ENCODE assay signal across 14 cellular contexts in the genomic region with DNA sequence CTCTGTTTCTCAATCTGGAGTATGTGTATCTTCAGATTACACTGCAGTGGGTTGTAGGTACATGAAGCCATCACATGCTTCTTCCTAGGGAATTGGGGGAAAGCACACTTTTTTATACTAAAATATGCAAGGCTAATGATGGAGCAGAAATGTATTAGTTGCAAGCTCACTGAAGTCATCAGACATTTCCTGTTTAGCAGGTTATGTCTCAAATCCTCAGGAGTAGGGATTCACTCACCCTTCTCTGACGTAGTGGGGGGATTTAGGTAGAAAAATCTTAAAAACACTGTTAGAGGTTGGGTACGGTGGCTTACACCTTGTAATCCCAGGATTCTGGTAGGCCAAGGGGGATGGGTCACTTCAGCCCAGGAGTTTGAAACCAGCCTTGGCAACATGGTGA.
"Had no signal": no experiment of that assay in that cellular context is flagged by ENCODE, and none has a peak within 500 bp of the region (broad histone marks: within the 10 kb centered on the region; RNA-seq: fewer than 3 reads in every experiment).

No MANE protein-coding gene starts in this region.

- H3K36me3 ChIP-seq: thyroid gland had no signal

- H3K27ac ChIP-seq: coronary artery, thyroid gland had no signal

- H3K4me3 ChIP-seq: coronary artery, thyroid gland had no signal

- DNase-seq: activated CD4-positive, alpha-beta T cell treated with anti-CD3 and anti-CD28 coated beads, Interleukin-2, amount 10 ng/mL, durations not matched to agents 7 days and 5 days; activated CD4-positive, CD25-positive, alpha-beta regulatory T cell; activated CD8-positive, alpha-beta memory T cell treated with anti-CD3 and anti-CD28 coated beads for 24 hours; activated naive CD4-positive, alpha-beta T cell treated with anti-CD3 and anti-CD28 coated beads for 36 hours; central memory CD4-positive, alpha-beta T cell; effector memory CD4-positive, alpha-beta T cell; glutamatergic neuron; nephron progenitor cell; stimulated activated CD4-positive, alpha-beta T cell treated with anti-CD3 and anti-CD28 coated beads, Interleukin-15, amount 100 ng/mL, for 24 hours; stimulated activated CD4-positive, alpha-beta T cell treated with anti-CD3 and anti-CD28 coated beads, Interleukin-4, amount 100 ng/mL, for 4 hours; thyroid gland had no signal

- ATAC-seq: activated T-helper 17 cell treated with anti-CD3 and anti-CD28 coated beads, Interleukin-2, amount 50 U/mL, for 72 hours; left lobe of liver had no signal

- H3K27me3 ChIP-seq: thyroid gland had no signal

- H3K9me3 ChIP-seq: thyroid gland had no signal

- H3K4me1 ChIP-seq: thyroid gland had no signal
